In genomic region chr11:94939346-94939745, GRCh38 we compare ENCODE assay signal across 1 cellular context.
TF ChIP-seq lines count a peak whose summit lies in the region.

No MANE protein-coding gene starts in this region.

TF ChIP-seq in SK-N-SH, 30 proteins besides CTCF, POLR2A, EP300 and RAD21 (continued from another document):
- TF ChIP-seq REST (IDR thresholded peaks at IDR 0.05; ENCODE audit: low read depth, low read length) (no peak), USF1 (IDR thresholded peaks at IDR 0.05; ENCODE audit: borderline replicate concordance, low read depth) (no peak), GATA2 (CRISPR knock-in tag; IDR thresholded peaks at IDR 0.05) (no peak)
